15 cellular contexts compared by ENCODE assay signal in the genomic region with DNA sequence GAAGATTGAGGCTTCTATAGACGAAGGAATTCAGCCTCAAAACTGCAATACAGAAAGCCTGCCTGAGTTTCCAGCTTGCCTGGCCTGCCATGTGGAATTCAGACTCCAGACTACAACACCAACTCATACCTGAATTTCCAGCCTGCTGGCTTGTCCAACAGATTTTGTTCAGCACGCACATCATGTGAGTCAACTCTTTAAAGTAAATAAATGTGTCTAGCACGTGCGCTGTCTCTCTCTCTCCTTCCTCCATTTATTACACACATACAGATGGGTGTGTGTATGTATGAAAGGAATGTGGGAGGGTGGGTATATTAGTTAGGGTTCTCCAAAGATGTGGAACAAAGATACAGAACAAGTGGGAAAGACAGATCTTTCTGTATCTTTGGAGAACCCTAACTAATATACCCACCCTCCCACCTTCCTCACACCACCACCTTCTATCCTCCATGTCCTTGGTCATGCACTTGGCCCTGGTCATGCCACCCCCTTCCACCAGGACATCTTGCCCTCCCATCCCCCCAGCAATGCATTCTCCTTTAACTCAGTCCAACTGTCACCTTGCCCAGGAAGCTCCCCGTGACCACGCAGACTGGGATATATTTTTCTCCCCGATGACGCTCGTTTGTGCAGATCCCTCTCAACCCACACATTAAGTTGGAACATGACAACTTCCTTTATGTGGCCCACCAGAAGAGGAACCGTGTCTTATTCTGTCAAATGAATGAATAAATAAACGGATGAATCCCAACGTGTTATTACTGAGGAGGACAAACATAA.
DNase-seq lines count a peak whose midpoint lies in the region; ATAC-seq and TF ChIP-seq lines count a peak whose summit lies in the region.
"Had no signal": no experiment of that assay in that cellular context is flagged by ENCODE, and none has a peak within 500 bp of the region (broad histone marks: within the 10 kb centered on the region; RNA-seq: fewer than 3 reads in every experiment).

No MANE protein-coding gene starts in this region.

- TF ChIP-seq POLR2A in lower leg skin (IDR thresholded peaks at IDR 0.05): no peak

- H3K9me3 ChIP-seq in osteoblast (ENCODE audit: low read depth, low read length) (no peaks in the 10 kb centered on the region), aorta (ENCODE audit: control insufficient read depth, low read length) (no peaks in the 10 kb centered on the region)
- H3K9me3 ChIP-seq: thoracic aorta had no signal

- peak overlapping the region; percentile 41 for H2AFZ ChIP-seq in osteoblast (ENCODE audit: low read length)
- H2AFZ ChIP-seq: GM23338 had no signal

- DNase-seq in GM03348 (ENCODE audit: low spot score) (peak; percentile 49), NCI-H69 (lab: John Stamatoyannopoulos, UW) (peak; percentile 45), epithelial cell of prostate (ENCODE audit: low read depth, low spot score) (peak; percentile 77), osteoblast (ENCODE audit: insufficient read length, low spot score, missing footprints) (peak; percentile 57), NCI-H2227 (lab: John Stamatoyannopoulos, UW; ENCODE audit: unreplicated experiment) (no peak), lower leg skin (ENCODE audit: low spot score in 2 of 2) (no peak), aorta (no peak)
- DNase-seq: activated CD4-positive, alpha-beta T cell treated with anti-CD3 and anti-CD28 coated beads for 4 hours; erythroblast; kidney; naive thymus-derived CD4-positive, alpha-beta T cell; SW 1271 had no signal

- H3K27ac ChIP-seq in epithelial cell of prostate (peak overlapping the region; percentile 41), osteoblast (ENCODE audit: low read depth, low read length) (no peak overlapping the region), aorta (ENCODE audit: low read depth in 1 of 2, low read length in 2 of 2) (no peak overlapping the region)
- H3K27ac ChIP-seq: thoracic aorta had no signal

- peak overlapping the region; percentile 41 for H3K4me2 ChIP-seq in osteoblast (ENCODE audit: insufficient read depth, low read length)
- H3K4me2 ChIP-seq: GM23338 had no signal

- intact Hi-C loops in lower leg skin (cut with DNase I; ENCODE audit: low total_unique reads) (no loop called here), aorta (cut with DNase I) (no loop called here)

- TF ChIP-seq CTCF in osteoblast (IDR thresholded peaks at IDR 0.05; ENCODE audit: extremely low read depth, low read depth, low read length): no peak
- TF ChIP-seq CTCF in lower leg skin (IDR thresholded peaks at IDR 0.05): no peak

- H3K27me3 ChIP-seq in osteoblast (ENCODE audit: insufficient read depth, low read length) (no peaks in the 10 kb centered on the region), aorta (ENCODE audit: control insufficient read depth in 1 of 2, insufficient read depth in 2 of 2, low read length in 1 of 2) (no peaks in the 10 kb centered on the region)

- H3K36me3 ChIP-seq in osteoblast (ENCODE audit: insufficient read depth, low read length) (no peaks in the 10 kb centered on the region), aorta (ENCODE audit: control insufficient read depth in 1 of 2, insufficient read depth in 2 of 2, low read length in 1 of 2) (no peaks in the 10 kb centered on the region)
- H3K36me3 ChIP-seq: thoracic aorta had no signal

- H3K4me3 ChIP-seq in osteoblast (ENCODE audit: insufficient read depth, low read length) (no peak overlapping the region), lower leg skin (ENCODE audit: low read depth, poor library complexity, severe bottlenecking) (no peak overlapping the region), aorta (ENCODE audit: low read length in 2 of 2) (no peak overlapping the region)
- H3K4me3 ChIP-seq: GM23338, thoracic aorta had no signal

- 47% methylated on average over 12 of the region's 12 CpGs for WGBS in lower leg skin, 2 donors
- 55 to 59% methylated on average over 12 of the region's 12 CpGs for WGBS in aorta, 2 donors

- no peaks in the 10 kb centered on the region for H4K20me1 ChIP-seq in osteoblast (ENCODE audit: insufficient read depth, low read length)

- ATAC-seq in GM18511 (IDR thresholded peaks at IDR 0.05; ENCODE audit: unreplicated experiment) (no peak), aorta (ENCODE audit: low FRiP score) (no peak)
- ATAC-seq: GM23338; naive thymus-derived CD4-positive, alpha-beta T cell had no signal

- H3K4me1 ChIP-seq in osteoblast (ENCODE audit: insufficient read depth, low read length) (peaks cover 23% of the 10 kb centered on the region), aorta (ENCODE audit: control insufficient read depth in 1 of 2, insufficient read depth in 2 of 2, low read length in 2 of 2) (no peaks in the 10 kb centered on the region)

- no peaks in the 10 kb centered on the region for H3K79me2 ChIP-seq in osteoblast (ENCODE audit: insufficient read depth, low read length)

Comparison
In these comparisons a context has a peak if more than half of its experiments do, and no peak if none do; other contexts are left out.
1. DNase-seq: peak in GM03348 (single experiment), NCI-H69 (single experiment), epithelial cell of prostate (single experiment) and osteoblast (single experiment); none in NCI-H2227 (single experiment), lower leg skin (0 of 2) and aorta (0 of 2).